34 cellular contexts compared by ENCODE assay signal in genomic region chr3:197013989-197014388, GRCh38.
"Had no signal": no experiment of that assay in that cellular context is flagged by ENCODE, and none has a peak within 500 bp of the region (broad histone marks: within the 10 kb centered on the region; RNA-seq: fewer than 3 reads in every experiment).

No MANE protein-coding gene starts in this region.

- H3K4me3 ChIP-seq: adrenal gland, body of pancreas, breast epithelium had no signal

- H3K9me3 ChIP-seq: adrenal gland, body of pancreas, breast epithelium had no signal

- H3K27ac ChIP-seq: adrenal gland, body of pancreas, brain microvascular endothelial cell, breast epithelium, VCaP had no signal

- FAIRE-seq: astrocyte, TTC549 had no signal

- DNase-seq: activated B cell treated with CpG ODN at 0.5 μM for 24 hours; activated CD4-positive, alpha-beta memory T cell treated with anti-CD3 and anti-CD28 coated beads for 36 hours; activated CD4-positive, alpha-beta T cell treated with anti-CD3 and anti-CD28 coated beads for 4 hours; activated CD4-positive, alpha-beta T cell treated with anti-CD3 and anti-CD28 coated beads, Interleukin-2, amount 10 ng/mL, durations not matched to agents 24 days and 14 days; activated CD4-positive, alpha-beta T cell treated with anti-CD3 and anti-CD28 coated beads, Interleukin-2, amount 50 U/mL, for 1 hour; activated CD4-positive, alpha-beta T cell treated with anti-CD3 and anti-CD28 coated beads, Interleukin-2, amount 50 U/mL, for 4 hours; activated CD4-positive, CD25-positive, alpha-beta regulatory T cell treated with anti-CD3 and anti-CD28 coated beads, Interleukin-2, amount 50 U/mL, for 72 hours; activated CD8-positive, alpha-beta memory T cell treated with anti-CD3 and anti-CD28 coated beads, Interleukin-2, amount 50 U/mL, for 4 hours; activated CD8-positive, alpha-beta T cell treated with anti-CD3 and anti-CD28 coated beads for 36 hours; activated effector memory CD4-positive, alpha-beta T cell treated with anti-CD3 and anti-CD28 coated beads, Interleukin-2, amount 50 U/mL, for 16 hours; activated gamma-delta T cell treated with Interleukin-2 at 50 U/mL for 16 hours; activated naive CD4-positive, alpha-beta T cell; activated naive CD4-positive, alpha-beta T cell treated with anti-CD3 and anti-CD28 coated beads for 36 hours; activated naive CD4-positive, alpha-beta T cell treated with anti-CD3 and anti-CD28 coated beads, Interleukin-2, amount 50 U/mL, for 16 hours; activated naive CD8-positive, alpha-beta T cell treated with anti-CD3 and anti-CD28 coated beads for 36 hours; activated T-cell treated with anti-CD3 and anti-CD28 coated beads for 4 hours; activated T-cell treated with anti-CD3 and anti-CD28 coated beads, Interleukin-2, amount 50 U/mL, for 1 hour; activated T-cell treated with anti-CD3 and anti-CD28 coated beads, Interleukin-2, amount 50 U/mL, for 4 hours; activated T-cell treated with anti-CD3 and anti-CD28 coated beads, Interleukin-2, amount 50 U/mL, for 72 hours; adrenal gland; amniotic stem cell; aorta; body of pancreas; brain microvascular endothelial cell; central memory CD4-positive, alpha-beta T cell; T-helper 1 cell; T-helper 2 cell; T-helper 9 cell had no signal

- H3K27me3 ChIP-seq: body of pancreas, brain microvascular endothelial cell, breast epithelium had no signal

- H3K4me1 ChIP-seq: adrenal gland, body of pancreas, breast epithelium had no signal

- ATAC-seq: activated CD8-positive, alpha-beta T cell treated with anti-CD3 and anti-CD28 coated beads for 36 hours; activated naive CD4-positive, alpha-beta T cell treated with anti-CD3 and anti-CD28 coated beads, Interleukin-2, amount 50 U/mL, for 72 hours; activated T-cell treated with anti-CD3 and anti-CD28 coated beads, Interleukin-2, amount 50 U/mL, for 4 hours; activated T-cell treated with anti-CD3 and anti-CD28 coated beads, Interleukin-2, amount 50 U/mL, for 72 hours; activated T-helper 17 cell treated with anti-CD3 and anti-CD28 coated beads, Interleukin-2, amount 50 U/mL, for 72 hours; body of pancreas had no signal

- H3K36me3 ChIP-seq: adrenal gland, brain microvascular endothelial cell, breast epithelium had no signal
